Comparison of ENCODE assay signal across 1 cellular context in genomic region chr7:111012799-111013675, GRCh38.
TF ChIP-seq lines count a peak whose summit lies in the region.

No MANE protein-coding gene starts in this region.

TF ChIP-seq in GM12878, 131 proteins besides CTCF, POLR2A, EP300 and RAD21 (continued from another document and continues in another):
- TF ChIP-seq E2F8 (IDR thresholded peaks at IDR 0.05; ENCODE audit: low read depth, partially characterized antibody) (no peak), ETV6 (conservative IDR thresholded peaks at IDR 0.05 in 1 of 2, IDR thresholded peaks at IDR 0.05 in 1 of 2; ENCODE audit: borderline replicate concordance in 1 of 2, low read depth in 1 of 2) (peak in 1 of 2 experiments; percentile 72; a peak in 2 of 4 replicates), MTA3 (IDR thresholded peaks at IDR 0.05; ENCODE audit: borderline replicate concordance, low read length) (no peak), BRCA1 (IDR thresholded peaks at IDR 0.05; ENCODE audit: low read depth, low read length) (no peak), HDAC2 (IDR thresholded peaks at IDR 0.05) (no peak), ZBTB4 (CRISPR knock-in tag; IDR thresholded peaks at IDR 0.05) (no peak), ZNF687 (IDR thresholded peaks at IDR 0.05) (no peak), ZNF217 (IDR thresholded peaks at IDR 0.05) (no peak), BACH1 (IDR thresholded peaks at IDR 0.05; ENCODE audit: borderline replicate concordance) (no peak), BMI1 (IDR thresholded peaks at IDR 0.05; ENCODE audit: borderline replicate concordance) (no peak), IRF3 (IDR thresholded peaks at IDR 0.05) (no peak), NKRF (conservative IDR thresholded peaks at IDR 0.05) (no peak), MYC (IDR thresholded peaks at IDR 0.05; ENCODE audit: insufficient read depth, insufficient read length, insufficient replicate concordance, low read length, severe bottlenecking) (no peak), PBX3 (IDR thresholded peaks at IDR 0.05; ENCODE audit: insufficient replicate concordance, low read depth, low read length) (no peak), IKZF2 (IDR thresholded peaks at IDR 0.05) (peak in 1 of 2 experiments; percentile 58; a peak in 1 of 4 replicates), SREBF1 (IDR thresholded peaks at IDR 0.05; ENCODE audit: low read length) (no peak), EGR1 (IDR thresholded peaks at IDR 0.05; ENCODE audit: borderline replicate concordance in 1 of 2, low read depth in 2 of 2, low read length in 2 of 2) (no peak), ZNF274 (IDR thresholded peaks at IDR 0.05; ENCODE audit: insufficient read depth, insufficient read length) (no peak), PRDM15 (CRISPR knock-in tag; IDR thresholded peaks at IDR 0.05) (no peak), NR2F1 (conservative IDR thresholded peaks at IDR 0.05) (no peak), HDAC6 (IDR thresholded peaks at IDR 0.05; ENCODE audit: unreplicated experiment) (no peak), MTA2 (IDR thresholded peaks at IDR 0.05; ENCODE audit: low read depth) (0 out of 2 replicates have a peak, but pooled peaks have one; percentile 23), TCF3 (IDR thresholded peaks at IDR 0.05; ENCODE audit: borderline replicate concordance, insufficient read depth, low read depth, low read length) (no peak), RFX5 (IDR thresholded peaks at IDR 0.05; ENCODE audit: low read depth, low read length) (no peak), IKZF1 (conservative IDR thresholded peaks at IDR 0.05) (peak; percentile 33; the same call in 1 of the 2 replicates), CREM (IDR thresholded peaks at IDR 0.05; ENCODE audit: low read depth) (no peak), POLR2AphosphoS5 (IDR thresholded peaks at IDR 0.05; ENCODE audit: low read length) (no peak), SKIL (IDR thresholded peaks at IDR 0.05; ENCODE audit: low read depth, poor library complexity, severe bottlenecking) (no peak), PKNOX1 (IDR thresholded peaks at IDR 0.05) (peak; percentile 51), HSF1 (IDR thresholded peaks at IDR 0.05; ENCODE audit: low read depth, low read length) (no peak), TAF1 (IDR thresholded peaks at IDR 0.05; ENCODE audit: borderline replicate concordance, low read depth, low read length) (no peak), POLR2AphosphoS2 (IDR thresholded peaks at IDR 0.05; ENCODE audit: low read depth, low read length) (no peak)
